9 cellular contexts compared by ENCODE assay signal in genomic region chr11:107576497-107577086, GRCh38. TPM values are rescaled to one million over a fixed set of nuclear protein-coding genes. Genes with fewer than 3 reads are reported as not detected.
DNase-seq lines count a peak whose midpoint lies in the region; ATAC-seq, FAIRE-seq and TF ChIP-seq lines count a peak whose summit lies in the region.
"Had no signal": no experiment of that assay in that cellular context is flagged by ENCODE, and none has a peak within 500 bp of the region (broad histone marks: within the 10 kb centered on the region; RNA-seq: fewer than 3 reads in every experiment).

No MANE protein-coding gene starts in this region.

- H3K9me3 Mint-ChIP-seq in GM23338, result no peaks in the 10 kb centered on the region
- peaks cover 3% of the 10 kb centered on the region for H3K9me3 Mint-ChIP-seq in activated naive CD4-positive, alpha-beta T cell treated with anti-CD3 and anti-CD28 coated beads, Interleukin-2, amount 10 ng/mL, durations not matched to agents 7 days and 5 days

- intact Hi-C loops in left ventricle myocardium inferior (cut with micrococcal nuclease), result loop anchor here (5.0 to 10.0 kb wide), 2 partner anchors 116 to 198 kb away; no protein-coding TSS in a partner anchor

- H3K36me3 Mint-ChIP-seq in GM23338 (ENCODE audit: low read depth), result no peaks in the 10 kb centered on the region; the same call in 2 of the 3 replicates
- H3K36me3 Mint-ChIP-seq in activated naive CD4-positive, alpha-beta T cell treated with anti-CD3 and anti-CD28 coated beads, Interleukin-2, amount 10 ng/mL, durations not matched to agents 7 days and 5 days, result no peaks in the 10 kb centered on the region

- H3K4me1 Mint-ChIP-seq in GM23338, result peaks cover 18% of the 10 kb centered on the region
- H3K4me1 Mint-ChIP-seq in activated naive CD4-positive, alpha-beta T cell treated with anti-CD3 and anti-CD28 coated beads, Interleukin-2, amount 10 ng/mL, durations not matched to agents 7 days and 5 days, result no peaks in the 10 kb centered on the region

- no peak overlapping the region for H2AFZ ChIP-seq in GM23338

- H3K4me1 ChIP-seq in GM23338 (ENCODE audit: insufficient read depth) (peaks cover 6% of the 10 kb centered on the region; the same call in 1 of the 2 replicates), left ventricle myocardium inferior (no peaks in the 10 kb centered on the region)

- no peak overlapping the region for H3K4me3 Mint-ChIP-seq in GM23338
- H3K4me3 Mint-ChIP-seq in activated naive CD4-positive, alpha-beta T cell treated with anti-CD3 and anti-CD28 coated beads, Interleukin-2, amount 10 ng/mL, durations not matched to agents 7 days and 5 days, result no peak overlapping the region
- H3K4me3 Mint-ChIP-seq: T-helper 1 cell treated with Interleukin-12 subunit alpha and Interleukin-12 subunit beta and Interleukin-4 antibody, amounts not matched to agents 30 μg/mL and 1 μg/mL, for 36 hours had no signal

- no peak overlapping the region for H3K27ac Mint-ChIP-seq in GM23338
- no peak overlapping the region for H3K27ac Mint-ChIP-seq in activated naive CD4-positive, alpha-beta T cell treated with anti-CD3 and anti-CD28 coated beads, Interleukin-2, amount 10 ng/mL, durations not matched to agents 7 days and 5 days
- H3K27ac Mint-ChIP-seq: T-helper 1 cell treated with Interleukin-12 subunit alpha and Interleukin-12 subunit beta and Interleukin-4 antibody, amounts not matched to agents 30 μg/mL and 1 μg/mL, for 36 hours had no signal

- H3K36me3 ChIP-seq in GM23338 (ENCODE audit: insufficient read depth) (0 out of 2 replicates have a peak, but pooled peaks cover 4% of the 10 kb centered on the region), left ventricle myocardium inferior (no peaks in the 10 kb centered on the region)

- no peak overlapping the region for H3K4me3 ChIP-seq in GM23338
- no peak overlapping the region for H3K4me3 ChIP-seq in left ventricle myocardium inferior

- H3K27ac ChIP-seq in GM23338 (ENCODE audit: low read depth) (no peak overlapping the region), left ventricle myocardium inferior (replicated peaks) (no peak overlapping the region)

- peak; percentile 58; the same call in 2 of the 3 replicates for ATAC-seq in GM23338
- ATAC-seq in HG03039 (IDR thresholded peaks at IDR 0.05; ENCODE audit: unreplicated experiment), result no peak
- no peak for ATAC-seq in HG02571 (IDR thresholded peaks at IDR 0.05; ENCODE audit: unreplicated experiment)

- no peaks in the 10 kb centered on the region for H3F3A ChIP-seq in GM23338 (replicated peaks; ENCODE audit: low read depth)

- H3K79me2 ChIP-seq in GM23338 (replicated peaks; ENCODE audit: insufficient read depth), result no peaks in the 10 kb centered on the region

- H3K27me3 Mint-ChIP-seq in GM23338 (ENCODE audit: insufficient read depth, low read depth, poor library complexity), result no peaks in the 10 kb centered on the region
- H3K27me3 Mint-ChIP-seq in activated naive CD4-positive, alpha-beta T cell treated with anti-CD3 and anti-CD28 coated beads, Interleukin-2, amount 10 ng/mL, durations not matched to agents 7 days and 5 days, result no peaks in the 10 kb centered on the region

- H4K20me1 ChIP-seq in GM23338 (replicated peaks; ENCODE audit: insufficient read depth), result no peaks in the 10 kb centered on the region

- H3K9me3 ChIP-seq in left ventricle myocardium inferior (replicated peaks), result no peaks in the 10 kb centered on the region

- no peaks in the 10 kb centered on the region for H3K9me2 ChIP-seq in GM23338 (ENCODE audit: insufficient read depth)

- DNase-seq in D721Med (ENCODE audit: insufficient read length, low spot score) (no peak), GM23338 (ENCODE audit: low spot score) (peak; percentile 74), NOMO-1 treated with DMSO at 0.1 percent for 48 hours (lab: John Stamatoyannopoulos, UW; ENCODE audit: unreplicated experiment) (peak; percentile 45), left ventricle myocardium inferior (no peak)
- peak; percentile 67 for DNase-seq in activated naive CD4-positive, alpha-beta T cell treated with anti-CD3 and anti-CD28 coated beads, Interleukin-2, amount 10 ng/mL, durations not matched to agents 7 days and 5 days
- DNase-seq in stimulated activated CD4-positive, alpha-beta T cell treated with anti-CD3 and anti-CD28 coated beads, Interleukin-1b, Interleukin-23, amount 100 ng/mL, for 48 hours, result peak; percentile 45

- CTCF ChIA-PET in activated naive CD4-positive, alpha-beta T cell treated with anti-CD3 and anti-CD28 coated beads, Interleukin-2, amount 10 ng/mL, durations not matched to agents 7 days and 5 days (lab: Charles Lee), result interaction anchor here (0.8 to 2.1 kb wide), 7 partner anchors 13 to 263 kb away, joined by 3 to 29 read pairs (median 3); no protein-coding TSS in a partner anchor

- no peak overlapping the region for H3K4me2 ChIP-seq in GM23338

- no peak for FAIRE-seq in D721Med (lab: Jason Lieb, UNC)

- TF ChIP-seq CTCF in D721Med (IDR thresholded peaks at IDR 0.05; ENCODE audit: insufficient read depth, missing control alignments), result peak; percentile 80
- TF ChIP-seq CTCF in GM23338 (conservative IDR thresholded peaks at IDR 0.05; ENCODE audit: low read depth in 2 of 2), result peak; percentile 79 to 93
- TF ChIP-seq CTCF in left ventricle myocardium inferior (IDR thresholded peaks at IDR 0.05; ENCODE audit: borderline replicate concordance), result peak; percentile 78

- no peaks in the 10 kb centered on the region for H3K27me3 ChIP-seq in GM23338 (ENCODE audit: insufficient read depth)
- peaks cover 2% of the 10 kb centered on the region for H3K27me3 ChIP-seq in left ventricle myocardium inferior (ENCODE audit: low read depth)

TF ChIP-seq in GM23338, 12 proteins besides CTCF, POLR2A, EP300 and RAD21 (continues in another document):
- TF ChIP-seq STAT1 (IDR thresholded peaks at IDR 0.05; ENCODE audit: unreplicated experiment) (no peak), ZNF462 (CRISPR knock-in tag; IDR thresholded peaks at IDR 0.05) (no peak)

RNA-seq across cellular contexts. Expression of gene ALKBH8, which starts 11.1 kb away (rescaled TPM):
- total RNA-seq in GM23338 (2014; rRNA removed; shearing (Covaris generic)), result 13.7 and 14.2 TPM in 2 replicates
- polyA plus RNA-seq in GM23338 (2016; fragmentation: Nextera tagmentation; extraction: Ambion mirVana), result 7.1 and 8.9 TPM in 2 replicates
- total RNA-seq in left ventricle myocardium inferior, result 6.7 TPM

RNA-seq across cellular contexts. Expression of gene ELMOD1, which starts 14.4 kb away (rescaled TPM):
- total RNA-seq in GM23338 (2014; rRNA removed; shearing (Covaris generic)), result 1.2 and 5.2 TPM in 2 replicates
- polyA plus RNA-seq in GM23338 (2016; fragmentation: Nextera tagmentation; extraction: Ambion mirVana), result 1.6 and 1.8 TPM in 2 replicates
- total RNA-seq in left ventricle myocardium inferior, result 2.3 TPM

Comparison
In these comparisons a context has a peak if more than half of its experiments do, and no peak if none do; other contexts are left out.
1. DNase-seq: peak in GM23338 (single experiment), NOMO-1 treated with DMSO at 0.1 percent for 48 hours (single experiment), activated naive CD4-positive, alpha-beta T cell treated with anti-CD3 and anti-CD28 coated beads, Interleukin-2, amount 10 ng/mL, durations not matched to agents 7 days and 5 days (single experiment) and stimulated activated CD4-positive, alpha-beta T cell treated with anti-CD3 and anti-CD28 coated beads, Interleukin-1b, Interleukin-23, amount 100 ng/mL, for 48 hours (single experiment); none in D721Med (single experiment) and left ventricle myocardium inferior (single experiment).
2. Peak in every context shown above with its lines, with median percentiles within 50 percentile points of each other: CTCF ChIP-seq.